8 cellular contexts compared by ENCODE assay signal in genomic region chr11:65506770-65507485, GRCh38. TPM values are rescaled to one million over a fixed set of nuclear protein-coding genes. Genes with fewer than 3 reads are reported as not detected.
DNase-seq lines count a peak whose midpoint lies in the region; ATAC-seq, FAIRE-seq and TF ChIP-seq lines count a peak whose summit lies in the region.

No MANE protein-coding gene starts in this region.

- TF ChIP-seq CTCF in CD8-positive, alpha-beta T cell (IDR thresholded peaks at IDR 0.05), result no peak

- no peak overlapping the region for H3K4me3 Mint-ChIP-seq in CD8-positive, alpha-beta T cell
- H3K4me3 Mint-ChIP-seq in central memory CD8-positive, alpha-beta T cell, result no peak overlapping the region

- no peak for FAIRE-seq in urothelium cell line (lab: Jason Lieb, UNC)

- peak overlapping the region; percentile 89 for H3K27ac Mint-ChIP-seq in CD8-positive, alpha-beta T cell
- peak overlapping the region; percentile 92 for H3K27ac Mint-ChIP-seq in central memory CD8-positive, alpha-beta T cell (ENCODE audit: low read depth)

- peak in 5 of 7 experiments; percentile 32 to 66 (median 60) for DNase-seq in CD8-positive, alpha-beta T cell
- DNase-seq in SK-N-DZ (ENCODE audit: low spot score) (peak; percentile 71), medulla oblongata (ENCODE audit: extremely low spot score) (peak; percentile 92), urothelium cell line (ENCODE audit: low spot score) (no peak)
- no peak for DNase-seq in central memory CD8-positive, alpha-beta T cell (ENCODE audit: low spot score in 2 of 2)

- intact Hi-C loops in CD8-positive, alpha-beta T cell (cut with DNase I, micrococcal nuclease), result loop anchor here in 1 of 2 experiments (5.0 kb wide), 2 partner anchors 305 to 395 kb away; partner anchors contain the start of gene TM7SF2

- H3K27me3 ChIP-seq in CD8-positive, alpha-beta T cell (ENCODE audit: insufficient read depth, low read length), result no peaks in the 10 kb centered on the region
- no peaks in the 10 kb centered on the region for H3K27me3 ChIP-seq in thymus (ENCODE audit: control insufficient read depth, insufficient read depth)

- H3K36me3 ChIP-seq in CD8-positive, alpha-beta T cell (ENCODE audit: insufficient read depth, low read length), result peaks cover 46% of the 10 kb centered on the region
- peaks cover 40% of the 10 kb centered on the region for H3K36me3 ChIP-seq in thymus (ENCODE audit: control insufficient read depth, insufficient read depth)

- peak; percentile 21 for ATAC-seq in CD8-positive, alpha-beta T cell
- ATAC-seq in HG03378 (IDR thresholded peaks at IDR 0.05; ENCODE audit: unreplicated experiment), result peak; percentile 22
- peak; percentile 14 for ATAC-seq in central memory CD8-positive, alpha-beta T cell (replicated peaks; ENCODE audit: extremely low read depth, poor library complexity, severe bottlenecking)

- no peaks in the 10 kb centered on the region for H3K9me3 ChIP-seq in CD8-positive, alpha-beta T cell (ENCODE audit: low read length)
- H3K9me3 ChIP-seq in thymus (ENCODE audit: control insufficient read depth), result no peaks in the 10 kb centered on the region

- POLR2A ChIA-PET in CD8-positive, alpha-beta T cell (lab: Charles Lee), result interaction anchor here (0.6 to 18.0 kb wide), 17 partner anchors 8 to 174 kb away, joined by 3 to 1786 read pairs (median 5); partner anchors contain the start of genes DPF2, FRMD8, MALAT1 and NEAT1

- H3K36me3 Mint-ChIP-seq in CD8-positive, alpha-beta T cell, result peaks cover 36% of the 10 kb centered on the region
- H3K36me3 Mint-ChIP-seq in central memory CD8-positive, alpha-beta T cell (ENCODE audit: insufficient read depth), result peaks cover 8% of the 10 kb centered on the region

- no peaks in the 10 kb centered on the region for H3K9me3 Mint-ChIP-seq in CD8-positive, alpha-beta T cell
- no peaks in the 10 kb centered on the region for H3K9me3 Mint-ChIP-seq in central memory CD8-positive, alpha-beta T cell

- peak overlapping the region; percentile 34 for H3K27ac ChIP-seq in CD8-positive, alpha-beta T cell (ENCODE audit: low read depth, low read length)
- peak overlapping the region; percentile 84 for H3K27ac ChIP-seq in thymus (ENCODE audit: low read depth)

- CTCF ChIA-PET in CD8-positive, alpha-beta T cell (lab: Charles Lee), result interaction anchor here (0.9 to 9.1 kb wide), 14 partner anchors 8 to 302 kb away, joined by 3 to 219 read pairs (median 5); partner anchors contain the start of genes MALAT1 and NEAT1

- WGBS in thymus, result 60% methylated on average over 7 of the region's 7 CpGs

- H3K4me1 ChIP-seq in CD8-positive, alpha-beta T cell (ENCODE audit: insufficient read depth, low read length), result peaks cover 41% of the 10 kb centered on the region
- H3K4me1 ChIP-seq in thymus (ENCODE audit: control insufficient read depth, insufficient read depth, low read length), result peaks cover 3% of the 10 kb centered on the region

- peak overlapping the region; percentile 72 for H3K4me3 ChIP-seq in CD8-positive, alpha-beta T cell (ENCODE audit: low read depth, low read length)
- peak overlapping the region; percentile 100 for H3K4me3 ChIP-seq in thymus (ENCODE audit: low read length)

- H3K27me3 Mint-ChIP-seq in CD8-positive, alpha-beta T cell (ENCODE audit: low read depth), result no peaks in the 10 kb centered on the region
- no peaks in the 10 kb centered on the region for H3K27me3 Mint-ChIP-seq in central memory CD8-positive, alpha-beta T cell

- peaks cover 51% of the 10 kb centered on the region for H3K4me1 Mint-ChIP-seq in CD8-positive, alpha-beta T cell (ENCODE audit: low read depth)
- H3K4me1 Mint-ChIP-seq in central memory CD8-positive, alpha-beta T cell, result peaks cover 64% of the 10 kb centered on the region

- peak; percentile 97 for TF ChIP-seq POLR2A in GM19193 (IDR thresholded peaks at IDR 0.05; ENCODE audit: extremely low read depth, insufficient read depth, insufficient read length)

RNA-seq across cellular contexts. Expression of gene MALAT1, which starts 8.1 kb away (rescaled TPM):
- total RNA-seq in CD8-positive, alpha-beta T cell, result over 10,000 TPM; 25,886 to 26,729 TPM
- polyA plus RNA-seq in SK-N-DZ (2014; cell fraction: cytosol; rRNA removed), result 15.5 and 29.5 TPM in 2 replicates
- polyA plus RNA-seq in SK-N-DZ (2014; cell fraction: nucleus; rRNA removed), result 347 and 1,650 TPM in 2 replicates
- 682 TPM for polyA plus RNA-seq in thymus

RNA-seq across cellular contexts. Expression of gene SCYL1, which starts 18.0 kb away (rescaled TPM):
- 10 to 100 TPM; 55.8 to 60.4 TPM for total RNA-seq in CD8-positive, alpha-beta T cell
- 32.7 and 42.1 TPM in 2 replicates for polyA plus RNA-seq in SK-N-DZ (2014; cell fraction: cytosol; rRNA removed)
- 92.4 and 96.0 TPM in 2 replicates for polyA plus RNA-seq in SK-N-DZ (2014; cell fraction: nucleus; rRNA removed)
- 68.1 TPM for polyA plus RNA-seq in thymus

RNA-seq across cellular contexts. Expression of gene LTBP3, which starts 51.2 kb away (rescaled TPM):
- total RNA-seq in CD8-positive, alpha-beta T cell, result 100 to 1,000 TPM; 231 to 246 TPM
- polyA plus RNA-seq in SK-N-DZ (2014; cell fraction: cytosol; rRNA removed), result 7.7 and 11.5 TPM in 2 replicates
- 41.4 and 60.9 TPM in 2 replicates for polyA plus RNA-seq in SK-N-DZ (2014; cell fraction: nucleus; rRNA removed)
- 64.6 TPM for polyA plus RNA-seq in thymus

Comparison
In these comparisons a context has a peak if more than half of its experiments do, and no peak if none do; other contexts are left out.
1. DNase-seq: peak in CD8-positive, alpha-beta T cell (5 of 7), SK-N-DZ (single experiment) and medulla oblongata (single experiment); none in central memory CD8-positive, alpha-beta T cell (0 of 2) and urothelium cell line (single experiment).
2. Peak in every context shown above with its lines, with median percentiles within 50 percentile points of each other: ATAC-seq.